In genomic region chr3:27326211-27326948, GRCh38 we compare ENCODE assay signal across 14 cellular contexts.
A peak's percentile ranks its signal among the peaks of the same experiment; 100 is the strongest.
DNase-seq lines count a peak whose midpoint lies in the region; ATAC-seq lines count a peak whose summit lies in the region.
"Had no signal": no experiment of that assay in that cellular context is flagged by ENCODE, and none has a peak within 500 bp of the region (broad histone marks: within the 10 kb centered on the region; RNA-seq: fewer than 3 reads in every experiment).

No MANE protein-coding gene starts in this region.

- H3K27me3 ChIP-seq in adipocyte (replicated peaks; ENCODE audit: control insufficient read depth, insufficient read depth, low read length) (no peaks in the 10 kb centered on the region), rectal smooth muscle tissue (ENCODE audit: control insufficient read depth, insufficient read depth, low read length) (no peaks in the 10 kb centered on the region)

- H3K27ac ChIP-seq in rectal smooth muscle tissue (ENCODE audit: low read depth, low read length) = peak overlapping the region; percentile 61
- H3K27ac ChIP-seq: thoracic aorta, VCaP had no signal

- H3K9ac ChIP-seq in adipocyte (ENCODE audit: low read length) (peak overlapping the region; percentile 40), rectal smooth muscle tissue (ENCODE audit: low read length) (no peak overlapping the region)

- ATAC-seq in HG03045 (IDR thresholded peaks at IDR 0.05; ENCODE audit: unreplicated experiment) = no peak
- no peak for ATAC-seq in GM19023 (IDR thresholded peaks at IDR 0.05; ENCODE audit: unreplicated experiment)
- no peak for ATAC-seq in HG02571 (IDR thresholded peaks at IDR 0.05; ENCODE audit: unreplicated experiment)

- H3K4me1 ChIP-seq in adipocyte (ENCODE audit: control insufficient read depth, insufficient read depth, low read length) (peaks cover 24% of the 10 kb centered on the region), rectal smooth muscle tissue (ENCODE audit: control insufficient read depth, insufficient read depth, low read length) (peaks cover 14% of the 10 kb centered on the region)

- DNase-seq in EH (ENCODE audit: low read depth) (peak; percentile 98), adipocyte (ENCODE audit: low read depth) (peak; percentile 91), foreskin melanocyte (peak; percentile 84), C1 segment of cervical spinal cord (lab: John Stamatoyannopoulos, UW) (no peak)
- DNase-seq: effector memory CD4-positive, alpha-beta T cell; NCI-H1048; stimulated activated CD4-positive, alpha-beta T cell treated with anti-CD3 and anti-CD28 coated beads, Interleukin-2, amount 100 ng/mL, for 48 hours had no signal

- H3K4me3 ChIP-seq in adipocyte (ENCODE audit: low read length) (peak overlapping the region; percentile 43), rectal smooth muscle tissue (ENCODE audit: low read length) (no peak overlapping the region)
- H3K4me3 ChIP-seq: lung, thoracic aorta had no signal

- peaks cover 3% of the 10 kb centered on the region for H3K36me3 ChIP-seq in adipocyte (ENCODE audit: control insufficient read depth, insufficient read depth, low read length, severe bottlenecking)
- no peaks in the 10 kb centered on the region for H3K36me3 ChIP-seq in rectal smooth muscle tissue (ENCODE audit: control insufficient read depth, insufficient read depth, low read length)
- H3K36me3 ChIP-seq: thoracic aorta had no signal

- no peaks in the 10 kb centered on the region for H3K9me3 ChIP-seq in adipocyte (ENCODE audit: control insufficient read depth, low read length)
- H3K9me3 ChIP-seq: thoracic aorta had no signal

Comparison
In these comparisons a context has a peak if more than half of its experiments do, and no peak if none do; other contexts are left out.
1. DNase-seq: peak in EH (single experiment), adipocyte (single experiment) and foreskin melanocyte (single experiment); none in C1 segment of cervical spinal cord (0 of 14).